In the genomic region with DNA sequence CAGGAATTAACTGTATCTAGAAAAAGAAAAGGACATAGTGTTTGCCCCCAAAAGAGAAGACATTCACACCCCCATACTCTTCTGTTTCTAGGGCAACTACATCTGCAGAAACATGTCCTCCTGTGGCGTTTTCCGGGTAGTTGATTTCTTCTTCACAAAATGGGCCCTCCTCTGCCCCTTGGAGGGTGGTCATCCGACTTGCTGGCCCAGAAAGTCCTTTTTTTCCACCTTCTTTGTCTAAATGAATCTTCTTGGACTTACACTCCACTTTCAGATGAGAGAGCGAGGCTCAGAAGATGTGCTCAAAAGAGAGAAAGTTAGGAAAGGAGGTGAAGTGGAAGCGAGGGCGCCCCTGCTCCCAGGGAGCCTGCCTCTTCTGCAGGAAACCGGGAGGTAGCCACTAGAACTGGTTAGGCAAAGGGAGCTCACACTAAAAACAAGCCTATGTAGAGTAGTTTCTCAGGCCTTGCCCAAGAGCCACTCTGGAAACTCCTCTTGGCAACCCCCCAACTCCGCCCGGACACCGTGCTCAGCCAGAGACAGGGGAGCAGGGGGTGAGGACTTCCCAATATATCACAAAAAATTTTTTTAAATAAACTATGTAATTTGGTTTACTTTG, we compare ENCODE assay signal across 16 cellular contexts. TPM values are rescaled to one million over a fixed set of nuclear protein-coding genes. Genes with fewer than 3 reads are reported as not detected.
DNase-seq lines count a peak whose midpoint lies in the region; ATAC-seq, FAIRE-seq and TF ChIP-seq lines count a peak whose summit lies in the region.
"Had no signal": no experiment of that assay in that cellular context is flagged by ENCODE, and none has a peak within 500 bp of the region (broad histone marks: within the 10 kb centered on the region; RNA-seq: fewer than 3 reads in every experiment).

No MANE protein-coding gene starts in this region.

- WGBS in pancreas, 2 donors = 73 to 81% methylated on average over 10 of the region's 10 CpGs

- no peak for TF ChIP-seq CTCF in GM20000 (IDR thresholded peaks at IDR 0.05; ENCODE audit: extremely low read depth, missing control alignments)
- TF ChIP-seq CTCF in WTC11 (IDR thresholded peaks at IDR 0.05) = no peak
- TF ChIP-seq CTCF in retinal pigment epithelial cell (conservative IDR thresholded peaks at IDR 0.05; ENCODE audit: low read depth, low read length) = no peak
- TF ChIP-seq CTCF in pancreas (IDR thresholded peaks at IDR 0.05) = no peak
- no peak for TF ChIP-seq CTCF in uterus (IDR thresholded peaks at IDR 0.05)

- DNase-seq in GM20000 (ENCODE audit: low spot score) = peak; percentile 32
- DNase-seq in WTC11 (ENCODE audit: low spot score) = no peak
- DNase-seq in retinal pigment epithelial cell (ENCODE audit: low read depth) = no peak
- no peak for DNase-seq in pancreas
- no peak for DNase-seq in KBM-7
- no peak for DNase-seq in uterus
- DNase-seq: BE2C; CD4-positive, alpha-beta memory T cell; NCI-H1436; NCI-H2081; NCI-H524; SHP77 had no signal

- peaks cover 95% of the 10 kb centered on the region for H3K27me3 Mint-ChIP-seq in WTC11 (ENCODE audit: low read depth)

- ATAC-seq in WTC11 = no peak
- no peak for ATAC-seq in pancreas

- H3K4me3 ChIP-seq in iPS-15b (ENCODE audit: low read depth, low read length) (peak overlapping the region; percentile 8), retinal pigment epithelial cell (ENCODE audit: low read length) (peak overlapping the region; percentile 100), pancreas (no peak overlapping the region), uterus (no peak overlapping the region)
- H3K4me3 ChIP-seq: HAP-1 had no signal

- CTCF ChIA-PET in WTC11 (lab: Charles Lee) = interaction anchor here (0.9 kb wide), 1 partner anchor 19 kb away, joined by 3 read pairs; no protein-coding TSS in a partner anchor

- intact Hi-C loops in pancreas (cut with DNase I) (no loop called here), uterus (cut with DNase I; ENCODE audit: low total_unique reads) (no loop called here)

- no peak overlapping the region for H3K9ac ChIP-seq in iPS-15b (ENCODE audit: low read depth, low read length)

- H3K4me1 Mint-ChIP-seq in WTC11 = peaks cover 58% of the 10 kb centered on the region

- H3K9me3 ChIP-seq in iPS-15b (ENCODE audit: control insufficient read depth, insufficient read depth, low read length) (no peaks in the 10 kb centered on the region), pancreas (no peaks in the 10 kb centered on the region), uterus (no peaks in the 10 kb centered on the region)
- H3K9me3 ChIP-seq: BE2C, HAP-1 had no signal

- H3K27me3 ChIP-seq in iPS-15b (ENCODE audit: control insufficient read depth, insufficient read depth, low read length) = peaks cover 96% of the 10 kb centered on the region
- H3K27me3 ChIP-seq in pancreas = peaks cover 0 to 41% (median 14%) of the 10 kb centered on the region in 4 donors
- peaks cover 10 to 82% of the 10 kb centered on the region in 2 donors for H3K27me3 ChIP-seq in uterus

- H3K27ac Mint-ChIP-seq in WTC11 = no peak overlapping the region
- H3K27ac Mint-ChIP-seq: CD4-positive, alpha-beta memory T cell had no signal

- no peaks in the 10 kb centered on the region for H3K9me3 Mint-ChIP-seq in WTC11
- H3K9me3 Mint-ChIP-seq: CD4-positive, alpha-beta memory T cell had no signal

- H3K4me1 ChIP-seq in iPS-15b (ENCODE audit: control insufficient read depth, insufficient read depth, low read length) = peaks cover 12% of the 10 kb centered on the region
- peaks cover 0 to 6% (median 0%) of the 10 kb centered on the region in 3 donors for H3K4me1 ChIP-seq in pancreas
- H3K4me1 ChIP-seq in uterus = peaks cover 0 to 22% of the 10 kb centered on the region in 2 donors
- H3K4me1 ChIP-seq: BE2C had no signal

- POLR2A ChIA-PET in WTC11 (lab: Charles Lee) = interaction anchor here (0.8 kb wide), 1 partner anchor 18 kb away, joined by 6 read pairs; no protein-coding TSS in a partner anchor

- H3K27ac ChIP-seq in pancreas = no peak overlapping the region
- H3K27ac ChIP-seq in uterus = no peak overlapping the region

- H3K36me3 ChIP-seq in iPS-15b (ENCODE audit: control insufficient read depth, insufficient read depth, low read length) = no peaks in the 10 kb centered on the region
- no peaks in the 10 kb centered on the region for H3K36me3 ChIP-seq in pancreas
- H3K36me3 ChIP-seq in uterus = no peaks in the 10 kb centered on the region
- H3K36me3 ChIP-seq: BE2C, HAP-1 had no signal

- TF ChIP-seq POLR2A in uterus (IDR thresholded peaks at IDR 0.05) = no peak

- in situ Hi-C loops in KBM-7 (cut with MboI; ENCODE audit: low pct_unique_long_range_greater_than_20kb, low sequenced_read_pairs) = no loop called here

- FAIRE-seq in pancreas (lab: Jason Lieb, UNC) = no peak
- FAIRE-seq: HTR-8/SVneo, RCC 7860 had no signal

- H3K36me3 Mint-ChIP-seq in WTC11 = no peaks in the 10 kb centered on the region
- H3K36me3 Mint-ChIP-seq: CD4-positive, alpha-beta memory T cell had no signal

- H3K4me3 Mint-ChIP-seq in WTC11 = peak overlapping the region; percentile 26; the same call in 1 of the 2 replicates

TF ChIP-seq in WTC11, 78 proteins besides CTCF, POLR2A, EP300 and RAD21:
- TF ChIP-seq RELA (CRISPR knock-in tag; IDR thresholded peaks at IDR 0.05; ENCODE audit: borderline replicate concordance) (no peak), PRRX2 (CRISPR knock-in tag; IDR thresholded peaks at IDR 0.05) (no peak), CREM (CRISPR knock-in tag; IDR thresholded peaks at IDR 0.05) (no peak), ZNF219 (CRISPR knock-in tag; IDR thresholded peaks at IDR 0.05; ENCODE audit: borderline replicate concordance) (no peak), CREB1 (CRISPR knock-in tag; IDR thresholded peaks at IDR 0.05) (no peak), JAZF1 (CRISPR knock-in tag; IDR thresholded peaks at IDR 0.05) (no peak)
- TF ChIP-seq, protein P1, sequence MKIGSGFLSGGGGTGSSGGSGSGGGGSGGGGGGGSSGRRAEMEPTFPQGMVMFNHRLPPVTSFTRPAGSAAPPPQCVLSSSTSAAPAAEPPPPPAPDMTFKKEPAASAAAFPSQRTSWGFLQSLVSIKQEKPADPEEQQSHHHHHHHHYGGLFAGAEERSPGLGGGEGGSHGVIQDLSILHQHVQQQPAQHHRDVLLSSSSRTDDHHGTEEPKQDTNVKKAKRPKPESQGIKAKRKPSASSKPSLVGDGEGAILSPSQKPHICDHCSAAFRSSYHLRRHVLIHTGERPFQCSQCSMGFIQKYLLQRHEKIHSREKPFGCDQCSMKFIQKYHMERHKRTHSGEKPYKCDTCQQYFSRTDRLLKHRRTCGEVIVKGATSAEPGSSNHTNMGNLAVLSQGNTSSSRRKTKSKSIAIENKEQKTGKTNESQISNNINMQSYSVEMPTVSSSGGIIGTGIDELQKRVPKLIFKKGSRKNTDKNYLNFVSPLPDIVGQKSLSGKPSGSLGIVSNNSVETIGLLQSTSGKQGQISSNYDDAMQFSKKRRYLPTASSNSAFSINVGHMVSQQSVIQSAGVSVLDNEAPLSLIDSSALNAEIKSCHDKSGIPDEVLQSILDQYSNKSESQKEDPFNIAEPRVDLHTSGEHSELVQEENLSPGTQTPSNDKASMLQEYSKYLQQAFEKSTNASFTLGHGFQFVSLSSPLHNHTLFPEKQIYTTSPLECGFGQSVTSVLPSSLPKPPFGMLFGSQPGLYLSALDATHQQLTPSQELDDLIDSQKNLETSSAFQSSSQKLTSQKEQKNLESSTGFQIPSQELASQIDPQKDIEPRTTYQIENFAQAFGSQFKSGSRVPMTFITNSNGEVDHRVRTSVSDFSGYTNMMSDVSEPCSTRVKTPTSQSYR (CRISPR knock-in tag; IDR thresholded peaks at IDR 0.05) = no peak
- TF ChIP-seq, protein P2, sequence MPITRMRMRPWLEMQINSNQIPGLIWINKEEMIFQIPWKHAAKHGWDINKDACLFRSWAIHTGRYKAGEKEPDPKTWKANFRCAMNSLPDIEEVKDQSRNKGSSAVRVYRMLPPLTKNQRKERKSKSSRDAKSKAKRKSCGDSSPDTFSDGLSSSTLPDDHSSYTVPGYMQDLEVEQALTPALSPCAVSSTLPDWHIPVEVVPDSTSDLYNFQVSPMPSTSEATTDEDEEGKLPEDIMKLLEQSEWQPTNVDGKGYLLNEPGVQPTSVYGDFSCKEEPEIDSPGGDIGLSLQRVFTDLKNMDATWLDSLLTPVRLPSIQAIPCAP (CRISPR knock-in tag; IDR thresholded peaks at IDR 0.05) = no peak

RNA-seq across cellular contexts. Expression of a gene that starts 10.2 kb away (rescaled TPM):
- total RNA-seq in WTC11 (2021) (6.2 to 13.2 TPM (median 6.6 TPM) in 3 replicates), pancreas (under 1 TPM; 0.19 to 0.72 (median 0.25) TPM), uterus (not detected)
- 1 to 10 TPM; 1.4 to 1.7 TPM for polyA plus RNA-seq in pancreas
- total RNA-seq: CD4-positive, alpha-beta memory T cell had no signal
- polyA plus RNA-seq: CD4-positive, alpha-beta memory T cell had no signal

Comparison
In these comparisons a context has a peak if more than half of its experiments do, and no peak if none do; other contexts are left out.
1. H3K4me3 ChIP-seq: peak in iPS-15b (single experiment) and retinal pigment epithelial cell (single experiment); none in pancreas (0 of 4) and uterus (0 of 2).